Comparison of ENCODE assay signal across 16 cellular contexts in genomic region chr1:178781549-178781948, GRCh38.
"Had no signal": no experiment of that assay in that cellular context is flagged by ENCODE, and none has a peak within 500 bp of the region (broad histone marks: within the 10 kb centered on the region; RNA-seq: fewer than 3 reads in every experiment).

No MANE protein-coding gene starts in this region.

- DNase-seq: cerebellar nuclear complex; effector memory CD8-positive, alpha-beta T cell; esophagus squamous epithelium; foreskin keratinocyte; immature natural killer cell; left ventricle myocardium inferior; lower lobe of right lung; midbrain; sigmoid colon; stimulated activated CD4-positive, alpha-beta T cell treated with anti-CD3 and anti-CD28 coated beads, Interleukin-2, amount 100 ng/mL, for 24 hours; stimulated activated CD4-positive, alpha-beta T cell treated with anti-CD3 and anti-CD28 coated beads, Interleukin-4, amount 100 ng/mL, for 4 hours; stimulated activated naive CD4-positive, alpha-beta T cell treated with Interleukin-2 at 50 U/mL for 16 hours; thyroid gland; upper lobe of right lung had no signal

- H3K27ac Mint-ChIP-seq: dendritic cell treated with granulocyte-macrophage colony-stimulating factor and Interleukin-4, amounts not matched to agents 40 ng/mL and 50 ng/mL, for 4 days; effector memory CD8-positive, alpha-beta T cell; immature natural killer cell had no signal

- H3K4me1 Mint-ChIP-seq: immature natural killer cell had no signal

- H3K4me3 Mint-ChIP-seq: dendritic cell treated with granulocyte-macrophage colony-stimulating factor and Interleukin-4, amounts not matched to agents 40 ng/mL and 50 ng/mL, for 4 days; effector memory CD8-positive, alpha-beta T cell; immature natural killer cell; memory B cell had no signal

- H3K27me3 Mint-ChIP-seq: dendritic cell treated with granulocyte-macrophage colony-stimulating factor and Interleukin-4, amounts not matched to agents 40 ng/mL and 50 ng/mL, for 4 days; memory B cell had no signal

- H3K9me3 Mint-ChIP-seq: dendritic cell treated with granulocyte-macrophage colony-stimulating factor and Interleukin-4, amounts not matched to agents 40 ng/mL and 50 ng/mL, for 4 days; effector memory CD8-positive, alpha-beta T cell; immature natural killer cell; memory B cell had no signal

- ATAC-seq: effector memory CD8-positive, alpha-beta T cell; foreskin keratinocyte; lower lobe of right lung; upper lobe of right lung had no signal
